8 cellular contexts compared by ENCODE assay signal in the genomic region with DNA sequence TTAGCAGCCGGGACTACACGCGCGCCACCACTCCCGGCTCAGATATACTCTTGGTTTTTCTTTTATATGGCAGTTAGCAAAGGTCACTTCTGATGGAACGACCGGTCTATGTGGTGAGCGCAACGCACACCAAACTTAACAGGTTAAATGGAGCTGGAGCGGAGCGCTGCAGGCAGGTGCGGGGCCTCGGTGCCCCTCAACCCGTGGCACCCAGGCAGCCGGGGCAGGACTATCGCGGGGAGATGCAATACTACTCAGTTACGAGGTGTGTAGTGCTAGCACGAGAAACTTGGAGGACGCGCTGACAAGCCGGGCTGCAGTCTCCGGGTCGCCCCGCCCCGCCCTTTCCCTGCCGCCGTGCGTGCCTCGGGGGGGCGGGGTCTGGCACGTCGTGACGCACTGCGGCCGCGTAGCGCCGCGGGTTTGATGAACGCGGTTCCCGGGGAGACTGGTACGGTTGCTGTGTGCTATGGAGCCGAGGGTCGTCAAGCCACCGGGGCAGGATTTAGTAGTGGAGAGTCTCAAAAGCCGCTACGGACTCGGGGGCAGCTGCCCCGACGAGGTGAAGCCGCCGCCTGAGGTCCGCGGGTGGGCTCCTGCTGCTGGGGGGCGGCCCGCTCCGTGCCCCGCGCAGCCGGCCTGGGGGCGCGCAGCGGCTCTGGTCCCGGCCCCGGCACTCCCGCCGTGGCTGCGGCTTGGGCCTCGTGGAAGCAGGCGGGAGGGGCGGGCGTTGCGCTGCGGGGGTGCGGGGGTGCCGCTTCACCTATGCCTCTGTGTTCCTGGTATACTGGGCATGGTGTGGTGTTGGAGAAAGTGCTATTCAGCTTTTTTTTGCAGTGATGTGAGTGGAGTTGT. TPM values are rescaled to one million over a fixed set of nuclear protein-coding genes. Genes with fewer than 3 reads are reported as not detected.
A peak's percentile ranks its signal among the peaks of the same experiment; 100 is the strongest.
DNase-seq lines count a peak whose midpoint lies in the region; ATAC-seq, FAIRE-seq and TF ChIP-seq lines count a peak whose summit lies in the region.

A gene with protein sequence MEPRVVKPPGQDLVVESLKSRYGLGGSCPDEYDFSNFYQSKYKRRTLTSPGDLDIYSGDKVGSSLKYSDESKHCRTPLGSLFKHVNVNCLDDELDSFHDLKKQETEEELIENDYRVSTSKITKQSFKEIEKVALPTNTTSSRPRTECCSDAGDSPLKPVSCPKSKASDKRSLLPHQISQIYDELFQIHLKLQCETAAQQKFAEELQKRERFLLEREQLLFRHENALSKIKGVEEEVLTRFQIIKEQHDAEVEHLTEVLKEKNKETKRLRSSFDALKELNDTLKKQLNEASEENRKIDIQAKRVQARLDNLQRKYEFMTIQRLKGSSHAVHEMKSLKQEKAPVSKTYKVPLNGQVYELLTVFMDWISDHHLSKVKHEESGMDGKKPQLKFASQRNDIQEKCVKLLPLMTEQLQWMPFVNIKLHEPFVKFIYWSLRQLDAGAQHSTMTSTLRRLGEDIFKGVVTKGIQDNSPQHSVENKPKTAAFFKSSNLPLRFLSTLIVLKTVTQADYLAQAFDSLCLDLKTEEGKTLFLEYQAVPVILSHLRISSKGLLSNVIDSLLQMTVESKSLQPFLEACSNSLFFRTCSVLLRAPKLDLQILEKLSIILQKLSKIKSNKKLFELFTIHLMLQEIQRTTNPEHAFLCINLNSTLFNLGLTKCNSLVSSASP (plus strand): TSS at position 418 of the 855 bp plus-strand sequence. CDS start 52 bp downstream, at position 470.

- H3K9me3 ChIP-seq in HUES48 (ENCODE audit: control insufficient read depth, insufficient read depth, low read length) (no peaks in the 10 kb centered on the region), OCI-LY3 (ENCODE audit: insufficient read depth, low read length) (no peaks in the 10 kb centered on the region), mucosa of descending colon (no peaks in the 10 kb centered on the region)

- H4K20me1 ChIP-seq in OCI-LY3 (ENCODE audit: insufficient read depth, low read length): no peaks in the 10 kb centered on the region

- peak within 1 kb of the TSS; percentile 97 for H3K27ac ChIP-seq in HUES48 (ENCODE audit: low read depth, low read length)
- H3K27ac ChIP-seq in OCI-LY3 (ENCODE audit: low read length): peak within 1 kb of the TSS; percentile 73

- H3K4me1 ChIP-seq in HUES48 (ENCODE audit: control insufficient read depth, insufficient read depth, low read length) (peaks cover 5% of the 10 kb centered on the region; the same call in 1 of the 2 replicates), OCI-LY3 (ENCODE audit: low read length) (peaks cover 17% of the 10 kb centered on the region), mucosa of descending colon (ENCODE audit: low read depth) (peaks cover 7% of the 10 kb centered on the region)

- intact Hi-C loops in mucosa of descending colon (cut with DNase I, micrococcal nuclease): no loop called here

- ATAC-seq in GM21423 (IDR thresholded peaks at IDR 0.05; ENCODE audit: unreplicated experiment): peak; percentile 95
- ATAC-seq in mucosa of descending colon: peak; percentile 99

- H3K27me3 ChIP-seq in HUES48 (ENCODE audit: control insufficient read depth, insufficient read depth, low read length) (no peaks in the 10 kb centered on the region), OCI-LY3 (ENCODE audit: low read depth, low read length) (no peaks in the 10 kb centered on the region)

- H2AFZ ChIP-seq in OCI-LY3 (ENCODE audit: low read depth, low read length): peak within 1 kb of the TSS; percentile 29

- H3K9ac ChIP-seq in HUES48 (ENCODE audit: low read depth, low read length) (peak within 1 kb of the TSS; percentile 97), OCI-LY3 (ENCODE audit: low read length) (peak within 1 kb of the TSS; percentile 79)

- peaks cover 29% of the 10 kb centered on the region for H3K79me2 ChIP-seq in OCI-LY3 (ENCODE audit: low read length)

- TF ChIP-seq CTCF in D721Med (IDR thresholded peaks at IDR 0.05; ENCODE audit: insufficient read depth, missing control alignments) (no peak), OCI-LY3 (IDR thresholded peaks at IDR 0.05; ENCODE audit: low read depth, low read length) (no peak), epithelial cell of esophagus (IDR thresholded peaks at IDR 0.05; ENCODE audit: insufficient read depth, low read depth, low read length, missing control alignments) (no peak), mucosa of descending colon (IDR thresholded peaks at IDR 0.05) (no peak)

- H3K36me3 ChIP-seq in HUES48 (ENCODE audit: control insufficient read depth, insufficient read depth, low read length) (peaks cover 63% of the 10 kb centered on the region), OCI-LY3 (replicated peaks; ENCODE audit: low read depth, low read length) (peaks cover 32% of the 10 kb centered on the region), mucosa of descending colon (ENCODE audit: low read depth) (no peaks in the 10 kb centered on the region)

- peak within 1 kb of the TSS; percentile 79 for H3K4me3 ChIP-seq in HUES48 (ENCODE audit: low read depth, low read length)
- H3K4me3 ChIP-seq in OCI-LY3 (ENCODE audit: low read length): peak within 1 kb of the TSS; percentile 94
- peak within 1 kb of the TSS; percentile 73 for H3K4me3 ChIP-seq in epithelial cell of esophagus (ENCODE audit: low read length)
- peak within 1 kb of the TSS; percentile 56 for H3K4me3 ChIP-seq in mucosa of descending colon

- H3K4me2 ChIP-seq in OCI-LY3 (ENCODE audit: low read length): peak within 1 kb of the TSS; percentile 76

- FAIRE-seq in D721Med (lab: Jason Lieb, UNC): no peak

- peak; percentile 59 for DNase-seq in D721Med (ENCODE audit: insufficient read length, low spot score)
- peak; percentile 93 for DNase-seq in activated CD8-positive, alpha-beta memory T cell treated with anti-CD3 and anti-CD28 coated beads, Interleukin-2, amount 50 U/mL, for 4 hours
- DNase-seq in epithelial cell of esophagus (ENCODE audit: low read depth): peak; percentile 90
- peak; percentile 93 to 95 (median 94) for DNase-seq in mucosa of descending colon
- DNase-seq in stimulated activated CD8-positive, alpha-beta memory T cell treated with anti-CD3 and anti-CD28 coated beads, Interleukin-4, amount 100 ng/mL, for 1 hour (ENCODE audit: low read depth in 2 of 2, low spot score in 1 of 2): peak; percentile 77

RNA-seq across cellular contexts. Expression of the gene that starts here (rescaled TPM):
- total RNA-seq in mucosa of descending colon: 1 to 10 TPM; 3.7 to 6.2 (median 5.5) TPM

Comparison
In these comparisons a context has a peak if more than half of its experiments do, and no peak if none do; other contexts are left out.
1. Peak in every context shown above with its lines: DNase-seq, ATAC-seq, H3K4me3 ChIP-seq and H3K27ac ChIP-seq.